Comparison of ENCODE assay signal across 12 cellular contexts in the genomic region with DNA sequence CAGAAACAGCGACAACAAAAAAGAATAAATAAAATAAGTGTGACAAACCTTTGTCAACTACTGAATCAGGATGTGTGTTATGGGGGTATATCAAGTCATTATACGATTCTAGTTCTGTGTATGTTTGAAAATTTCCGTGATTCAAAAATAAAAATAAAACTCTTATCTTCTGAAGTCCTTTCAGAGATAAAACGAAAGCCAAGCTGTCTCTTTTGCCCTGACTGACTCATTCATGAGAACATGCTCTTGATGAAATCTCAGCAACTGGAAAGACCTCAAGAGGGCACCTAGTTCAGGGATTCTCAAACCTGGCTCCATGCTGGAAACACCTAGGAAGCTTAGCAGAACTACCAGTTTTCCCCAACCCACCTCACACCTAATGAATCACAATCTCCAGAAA. TPM values are rescaled to one million over a fixed set of nuclear protein-coding genes. Genes with fewer than 3 reads are reported as not detected.
DNase-seq lines count a peak whose midpoint lies in the region; ATAC-seq and TF ChIP-seq lines count a peak whose summit lies in the region.
"Had no signal": no experiment of that assay in that cellular context is flagged by ENCODE, and none has a peak within 500 bp of the region (broad histone marks: within the 10 kb centered on the region; RNA-seq: fewer than 3 reads in every experiment).

No MANE protein-coding gene starts in this region.

- H3K27me3 ChIP-seq in hepatocyte = no peaks in the 10 kb centered on the region
- no peaks in the 10 kb centered on the region for H3K27me3 ChIP-seq in tibial artery
- H3K27me3 ChIP-seq in testis = no peaks in the 10 kb centered on the region
- H3K27me3 ChIP-seq: SJSA1 had no signal

- H3K9me3 ChIP-seq in hepatocyte (ENCODE audit: low read depth) (no peaks in the 10 kb centered on the region), tibial artery (no peaks in the 10 kb centered on the region), testis (no peaks in the 10 kb centered on the region)
- H3K9me3 ChIP-seq: SJSA1 had no signal

- H3K4me1 ChIP-seq in hepatocyte (ENCODE audit: insufficient read depth) (no peaks in the 10 kb centered on the region), tibial artery (peaks cover 0 to 93% (median 52%) of the 10 kb centered on the region in 4 donors), testis (peaks cover 21% of the 10 kb centered on the region)
- H3K4me1 ChIP-seq: SJSA1 had no signal

- peak; percentile 81 to 88 for ATAC-seq in activated naive CD4-positive, alpha-beta T cell treated with anti-CD3 and anti-CD28 coated beads, Interleukin-2, amount 50 U/mL, for 72 hours
- no peak for ATAC-seq in GM19395 (IDR thresholded peaks at IDR 0.05; ENCODE audit: unreplicated experiment)

- peaks cover 43% of the 10 kb centered on the region for H4K20me1 ChIP-seq in hepatocyte (ENCODE audit: insufficient read depth, poor library complexity, severe bottlenecking)

- peaks cover 5 to 67% of the 10 kb centered on the region in 2 donors for H3K36me3 Mint-ChIP-seq in activated naive CD4-positive, alpha-beta T cell treated with anti-CD3 and anti-CD28 coated beads, Interleukin-2, amount 50 U/mL, for 72 hours
- peaks cover 81% of the 10 kb centered on the region for H3K36me3 Mint-ChIP-seq in activated naive CD8-positive, alpha-beta T cell treated with anti-CD3 and anti-CD28 coated beads for 36 hours

- H3K4me2 ChIP-seq in hepatocyte = peak overlapping the region; percentile 28

- H2AFZ ChIP-seq in hepatocyte = no peak overlapping the region

- no peak for DNase-seq in activated naive CD4-positive, alpha-beta T cell treated with anti-CD3 and anti-CD28 coated beads, Interleukin-2, amount 50 U/mL, for 72 hours (ENCODE audit: low spot score in 2 of 2)
- no peak for DNase-seq in activated naive CD4-positive, alpha-beta T cell treated with anti-CD3 and anti-CD28 coated beads, Interleukin-2, amount 50 U/mL, for 16 hours
- DNase-seq in activated naive CD8-positive, alpha-beta T cell treated with anti-CD3 and anti-CD28 coated beads for 36 hours = no peak
- DNase-seq in hepatocyte (ENCODE audit: low spot score) (peak; percentile 42), tibial artery (no peak), SW 1271 (lab: John Stamatoyannopoulos, UW) (no peak), testis (no peak)
- DNase-seq: activated CD4-positive, alpha-beta T cell treated with anti-CD3 and anti-CD28 coated beads for 1 hour; NCI-H1694; small intestine had no signal

- no peak overlapping the region for H3K4me3 ChIP-seq in hepatocyte
- no peak overlapping the region for H3K4me3 ChIP-seq in tibial artery
- H3K4me3 ChIP-seq in testis = no peak overlapping the region
- H3K4me3 ChIP-seq: SJSA1 had no signal

- H3K9me3 Mint-ChIP-seq in activated naive CD4-positive, alpha-beta T cell treated with anti-CD3 and anti-CD28 coated beads, Interleukin-2, amount 50 U/mL, for 72 hours = peaks cover 0 to 1% of the 10 kb centered on the region in 2 donors
- no peaks in the 10 kb centered on the region for H3K9me3 Mint-ChIP-seq in activated naive CD8-positive, alpha-beta T cell treated with anti-CD3 and anti-CD28 coated beads for 36 hours

- intact Hi-C loops in tibial artery (cut with DNase I; ENCODE audit: low total_unique reads) (loop anchor here (5.0 kb wide), 1 partner anchor 36 kb away; no protein-coding TSS in a partner anchor), testis (cut with DNase I; ENCODE audit: low total_unique reads) (no loop called here)

- peaks cover 99% of the 10 kb centered on the region for H3K79me2 ChIP-seq in hepatocyte

- peak overlapping the region; percentile 25 for H3K4me3 Mint-ChIP-seq in activated naive CD8-positive, alpha-beta T cell treated with anti-CD3 and anti-CD28 coated beads for 36 hours

- no peak for TF ChIP-seq POLR2A in testis (IDR thresholded peaks at IDR 0.05)

- peaks cover 64% of the 10 kb centered on the region for H3K4me1 Mint-ChIP-seq in activated naive CD8-positive, alpha-beta T cell treated with anti-CD3 and anti-CD28 coated beads for 36 hours

- TF ChIP-seq CTCF in hepatocyte (IDR thresholded peaks at IDR 0.05; ENCODE audit: poor library complexity) = no peak
- no peak for TF ChIP-seq CTCF in tibial artery (IDR thresholded peaks at IDR 0.05)
- no peak for TF ChIP-seq CTCF in testis (IDR thresholded peaks at IDR 0.05)

- H3K27me3 Mint-ChIP-seq in activated naive CD8-positive, alpha-beta T cell treated with anti-CD3 and anti-CD28 coated beads for 36 hours = no peaks in the 10 kb centered on the region

- whole genome bisulfite sequencing in hepatocyte (ENCODE audit: low lambda C conversion rate, missing lambda C conversion rate) = 67% methylated on average over 4 of the region's 4 CpGs
- 45 to 65% methylated on average over 4 of the region's 4 CpGs for WGBS in testis, 2 donors

- no peaks in the 10 kb centered on the region for H3K36me3 ChIP-seq in hepatocyte (replicated peaks; ENCODE audit: insufficient read depth, low read depth)
- H3K36me3 ChIP-seq in tibial artery = peaks cover 6 to 20% (median 12%) of the 10 kb centered on the region in 3 donors
- no peaks in the 10 kb centered on the region for H3K36me3 ChIP-seq in testis (ENCODE audit: low read depth, missing control alignments)

- H3K27ac Mint-ChIP-seq in activated naive CD4-positive, alpha-beta T cell treated with anti-CD3 and anti-CD28 coated beads, Interleukin-2, amount 50 U/mL, for 72 hours = peak overlapping the region; percentile 0 to 92
- peak overlapping the region; percentile 69 for H3K27ac Mint-ChIP-seq in activated naive CD8-positive, alpha-beta T cell treated with anti-CD3 and anti-CD28 coated beads for 36 hours

- H3K27ac ChIP-seq in hepatocyte = peak overlapping the region; percentile 40
- peak overlapping the region; percentile 61 to 67 for H3K27ac ChIP-seq in tibial artery
- H3K27ac ChIP-seq in testis = no peak overlapping the region
- H3K27ac ChIP-seq: SJSA1 had no signal

- H3K9me2 ChIP-seq in hepatocyte (replicated peaks; ENCODE audit: insufficient read depth) = no peaks in the 10 kb centered on the region

RNA-seq across cellular contexts. Expression of a gene that starts 9.2 kb away (rescaled TPM):
- total RNA-seq in activated naive CD4-positive, alpha-beta T cell treated with anti-CD3 and anti-CD28 coated beads, Interleukin-2, amount 50 U/mL, for 72 hours = 100 to 1,000 TPM in 1 of 2 donors, 10 to 100 TPM in 1; 75.3 to 104 TPM
- 10 to 100 TPM; 80.1 to 82.4 TPM for total RNA-seq in activated naive CD8-positive, alpha-beta T cell treated with anti-CD3 and anti-CD28 coated beads for 36 hours
- 38.9 and 47.6 TPM in 2 replicates for total RNA-seq in hepatocyte
- polyA plus RNA-seq in hepatocyte = 36.7 and 42.2 TPM in 2 replicates
- 100 to 1,000 TPM; 100 to 103 TPM for total RNA-seq in testis
- 40.7 TPM for polyA plus RNA-seq in testis (ENCODE audit: insufficient read depth, low read depth, low replicate concordance)

Comparison
In these comparisons a context has a peak if more than half of its experiments do, and no peak if none do; other contexts are left out.
1. H3K27ac ChIP-seq: peak in hepatocyte (single experiment) and tibial artery (2 of 2); none in testis (0 of 2).